9 cellular contexts compared by ENCODE assay signal in the genomic region with DNA sequence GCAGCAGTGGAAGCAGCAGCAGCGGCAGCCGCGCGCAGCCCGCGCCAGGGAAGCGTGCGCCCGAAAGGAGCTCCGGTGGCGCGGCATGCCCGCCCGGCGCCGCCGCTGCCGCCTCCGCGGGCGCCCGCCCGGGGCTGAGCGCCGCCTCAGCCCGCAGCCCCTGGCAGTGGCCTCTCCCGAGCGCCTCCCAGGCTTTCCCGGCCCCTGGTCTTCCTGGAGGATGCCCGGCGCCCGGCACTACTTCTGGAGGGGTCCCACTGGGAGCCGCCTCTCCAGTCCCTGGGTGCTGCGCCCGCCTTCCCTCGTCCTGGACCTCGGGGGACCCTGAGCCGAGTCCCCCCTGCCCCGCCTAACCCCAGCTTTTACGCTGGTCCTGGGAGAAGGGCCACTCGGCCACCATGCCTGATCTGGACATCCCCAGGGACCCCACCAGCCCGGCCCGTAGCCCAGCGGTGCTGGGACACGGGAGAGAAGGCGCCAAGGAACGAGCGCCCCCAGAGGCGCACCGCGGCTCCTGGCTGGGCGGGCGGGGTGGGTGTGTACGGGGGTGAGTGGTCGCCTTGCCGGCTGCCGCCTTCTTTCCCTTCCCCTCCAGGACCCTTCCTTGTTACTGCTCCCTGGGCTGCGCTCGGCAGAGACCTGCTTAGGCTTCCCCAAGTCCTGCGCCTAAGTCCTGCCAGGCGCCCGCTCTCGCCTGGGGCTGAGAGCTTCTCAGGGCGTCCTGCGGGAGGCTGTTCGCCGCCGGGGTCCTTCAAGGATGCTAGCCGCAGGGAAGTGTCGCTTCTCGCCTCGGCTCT. TPM values are rescaled to one million over a fixed set of nuclear protein-coding genes. Genes with fewer than 3 reads are reported as not detected.
DNase-seq lines count a peak whose midpoint lies in the region; ATAC-seq and TF ChIP-seq lines count a peak whose summit lies in the region.
"Had no signal": no experiment of that assay in that cellular context is flagged by ENCODE, and none has a peak within 500 bp of the region (broad histone marks: within the 10 kb centered on the region; RNA-seq: fewer than 3 reads in every experiment).

No MANE protein-coding gene starts in this region.

- H3K27me3 Mint-ChIP-seq in T-cell = peaks cover 49 to 56% of the 10 kb centered on the region in 2 donors

- H3K36me3 Mint-ChIP-seq in T-cell = no peaks in the 10 kb centered on the region

- peak overlapping the region in 1 of 3 donors; percentile 25 for H3K4me3 Mint-ChIP-seq in T-cell

- H3K27ac ChIP-seq in C4-2B (no peak overlapping the region), HUES6 (ENCODE audit: low read depth, low read length) (no peak overlapping the region), dorsolateral prefrontal cortex (peak overlapping the region in 24 of 59 donors; percentile 21 to 82 (median 52)), muscle layer of duodenum (ENCODE audit: low read length) (no peak overlapping the region)

- H3K4me1 Mint-ChIP-seq in T-cell = peaks cover 8 to 11% (median 10%) of the 10 kb centered on the region in 3 donors
- H3K4me1 Mint-ChIP-seq: central memory CD8-positive, alpha-beta T cell had no signal

- H3K9me3 ChIP-seq in HUES6 (ENCODE audit: control insufficient read depth, insufficient read depth, low read depth, low read length) (no peaks in the 10 kb centered on the region), muscle layer of duodenum (ENCODE audit: control insufficient read depth in 1 of 2, low read length in 2 of 2) (no peaks in the 10 kb centered on the region)

- no peak overlapping the region for H3K27ac Mint-ChIP-seq in T-cell

- POLR2A ChIA-PET in T-cell (lab: Charles Lee) = no interaction called here

- CTCF ChIA-PET in T-cell (lab: Charles Lee) = no interaction called here

- peak in 4 of 10 donors; percentile 14 to 46 (median 38) for DNase-seq in dorsolateral prefrontal cortex
- no peak for DNase-seq in AG08395 (ENCODE audit: low spot score)
- no peak for DNase-seq in inferior parietal cortex (ENCODE audit: extremely low spot score)
- DNase-seq in T-cell = no peak

- TF ChIP-seq CTCF in C4-2B (conservative IDR thresholded peaks at IDR 0.05) (peak; percentile 13), dorsolateral prefrontal cortex (IDR thresholded peaks at IDR 0.05 in 54 of 56, conservative IDR thresholded peaks at IDR 0.05 in 2 of 56; ENCODE audit: low read depth in 1 of 56, partially characterized antibody in 56 of 56) (peak in 46 of 56 donors; percentile 9 to 57 (median 32))

- H3K36me3 ChIP-seq in HUES6 (ENCODE audit: control insufficient read depth, insufficient read depth, low read length) (no peaks in the 10 kb centered on the region), muscle layer of duodenum (ENCODE audit: control insufficient read depth in 1 of 2, insufficient read depth in 2 of 2, low read length in 2 of 2) (no peaks in the 10 kb centered on the region)

- no peaks in the 10 kb centered on the region for H3K9me3 Mint-ChIP-seq in T-cell
- H3K9me3 Mint-ChIP-seq: central memory CD8-positive, alpha-beta T cell had no signal

- H3K9ac ChIP-seq in HUES6 (ENCODE audit: low read length) = peak overlapping the region; percentile 34

- intact Hi-C loops in dorsolateral prefrontal cortex (cut with DNase I) = loop anchor here in 1 of 2 donors (2.0 to 5.0 kb wide), 2 partner anchors 230 to 250 kb away; no protein-coding TSS in a partner anchor

- peak overlapping the region; percentile 69 for H3K4me3 ChIP-seq in HUES6 (ENCODE audit: low read depth, low read length)
- H3K4me3 ChIP-seq in dorsolateral prefrontal cortex = peak overlapping the region in 58 of 59 donors; percentile 28 to 69 (median 55)
- peak overlapping the region; percentile 26 to 41 for H3K4me3 ChIP-seq in muscle layer of duodenum (ENCODE audit: low read depth in 1 of 2, low read length in 2 of 2)

- ATAC-seq in T-cell (replicated peaks in 1 of 4) = no peak
- no peak for ATAC-seq in HG03469 (IDR thresholded peaks at IDR 0.05; ENCODE audit: unreplicated experiment)

- H3K4me1 ChIP-seq in HUES6 (ENCODE audit: control insufficient read depth, insufficient read depth, low read length) = peaks cover 4% of the 10 kb centered on the region; the same call in 1 of the 2 replicates
- H3K4me1 ChIP-seq in muscle layer of duodenum (ENCODE audit: control insufficient read depth in 1 of 2, insufficient read depth in 2 of 2, low read length in 2 of 2) = peaks cover 0 to 17% of the 10 kb centered on the region in 2 donors

- H3K27me3 ChIP-seq in HUES6 (ENCODE audit: control insufficient read depth, insufficient read depth, low read length) (peaks cover 95% of the 10 kb centered on the region), dorsolateral prefrontal cortex (peaks cover 0 to 63% (median 26%) of the 10 kb centered on the region in 45 donors), muscle layer of duodenum (ENCODE audit: low read depth, low read length) (peaks cover 26% of the 10 kb centered on the region)

RNA-seq across cellular contexts. Expression of gene ASIC2, which starts 0.7 kb away (rescaled TPM):
- 10 to 100 TPM in 119 of 120 experiments, 1 to 10 TPM in 1; 6.2 to 26.8 (median 19.8) TPM for total RNA-seq in dorsolateral prefrontal cortex
- not detected for total RNA-seq in T-cell

Comparison
In these comparisons a context has a peak if more than half of its experiments do, and no peak if none do; other contexts are left out.
1. RNA of gene ASIC2, which starts 0.7 kb away (total RNA-seq): 6.2 to 26.8 TPM in dorsolateral prefrontal cortex; not detected in T-cell; every median in the first group is over 4 times any median in the second.
2. Peak in every context shown above with its lines, with median percentiles within 50 percentile points of each other: H3K4me3 ChIP-seq.